Comparison of ENCODE assay signal across 16 cellular contexts in genomic region chr10:93760490-93760889, GRCh38. TPM values are rescaled to one million over a fixed set of nuclear protein-coding genes. Genes with fewer than 3 reads are reported as not detected.
"Had no signal": no experiment of that assay in that cellular context is flagged by ENCODE, and none has a peak within 500 bp of the region (broad histone marks: within the 10 kb centered on the region; RNA-seq: fewer than 3 reads in every experiment).

No MANE protein-coding gene starts in this region.

- H3K27me3 ChIP-seq: cardiac muscle cell had no signal

- H3K4me1 Mint-ChIP-seq: activated CD4-positive, alpha-beta memory T cell treated with anti-CD3 and anti-CD28 coated beads, Interleukin-2, amount 10 ng/mL, durations not matched to agents 7 days and 5 days had no signal

- H3K4me3 Mint-ChIP-seq: activated CD4-positive, alpha-beta memory T cell treated with anti-CD3 and anti-CD28 coated beads, Interleukin-2, amount 10 ng/mL, durations not matched to agents 7 days and 5 days; activated naive CD8-positive, alpha-beta T cell treated with anti-CD3 and anti-CD28 coated beads for 36 hours had no signal

- H3K27ac ChIP-seq: cardiac muscle cell, esophagus muscularis mucosa, transverse colon had no signal

- H3K27ac Mint-ChIP-seq: activated CD4-positive, alpha-beta memory T cell treated with anti-CD3 and anti-CD28 coated beads, Interleukin-2, amount 10 ng/mL, durations not matched to agents 7 days and 5 days; activated naive CD8-positive, alpha-beta T cell treated with anti-CD3 and anti-CD28 coated beads for 36 hours had no signal

- H3K4me3 ChIP-seq: cardiac muscle cell, esophagus muscularis mucosa, smooth muscle cell, transverse colon had no signal

- H3K9me3 ChIP-seq: esophagus muscularis mucosa, transverse colon had no signal

- H3K36me3 Mint-ChIP-seq: activated naive CD8-positive, alpha-beta T cell treated with anti-CD3 and anti-CD28 coated beads for 36 hours had no signal

- H3K36me3 ChIP-seq: cardiac muscle cell, esophagus muscularis mucosa, transverse colon had no signal

- H3K9me3 Mint-ChIP-seq: activated CD4-positive, alpha-beta memory T cell treated with anti-CD3 and anti-CD28 coated beads, Interleukin-2, amount 10 ng/mL, durations not matched to agents 7 days and 5 days; activated naive CD8-positive, alpha-beta T cell treated with anti-CD3 and anti-CD28 coated beads for 36 hours had no signal

- DNase-seq: activated CD4-positive, alpha-beta memory T cell treated with anti-CD3 and anti-CD28 coated beads, Interleukin-2, amount 10 ng/mL, durations not matched to agents 7 days and 5 days; activated CD4-positive, alpha-beta T cell treated with anti-CD3 and anti-CD28 coated beads for 1 hour; activated gamma-delta T cell treated with Interleukin-2 at 50 U/mL for 16 hours; activated naive CD8-positive, alpha-beta T cell treated with anti-CD3 and anti-CD28 coated beads for 36 hours; activated T-cell treated with anti-CD3 and anti-CD28 coated beads, Interleukin-2, amount 50 U/mL, for 48 hours; anterior cingulate cortex; dermis blood vessel endothelial cell; foreskin fibroblast; head of caudate nucleus; islet precursor cell; transverse colon had no signal

RNA-seq across cellular contexts. Expression of gene LGI1, which starts 2.8 kb away (rescaled TPM):
- total RNA-seq: activated CD4-positive, alpha-beta memory T cell treated with anti-CD3 and anti-CD28 coated beads, Interleukin-2, amount 10 ng/mL, durations not matched to agents 7 days and 5 days; activated naive CD8-positive, alpha-beta T cell treated with anti-CD3 and anti-CD28 coated beads for 36 hours; cardiac muscle cell; dermis blood vessel endothelial cell; mesenteric fat pad; T-helper 2 cell treated with Interferon-gamma antibody and Interleukin-4, amounts not matched to agents 100 ng/mL and 5 ng/mL, for 36 hours had no signal
- polyA plus RNA-seq: cardiac muscle cell, smooth muscle cell had no signal
